Comparison of ENCODE assay signal across 8 cellular contexts in the genomic region with DNA sequence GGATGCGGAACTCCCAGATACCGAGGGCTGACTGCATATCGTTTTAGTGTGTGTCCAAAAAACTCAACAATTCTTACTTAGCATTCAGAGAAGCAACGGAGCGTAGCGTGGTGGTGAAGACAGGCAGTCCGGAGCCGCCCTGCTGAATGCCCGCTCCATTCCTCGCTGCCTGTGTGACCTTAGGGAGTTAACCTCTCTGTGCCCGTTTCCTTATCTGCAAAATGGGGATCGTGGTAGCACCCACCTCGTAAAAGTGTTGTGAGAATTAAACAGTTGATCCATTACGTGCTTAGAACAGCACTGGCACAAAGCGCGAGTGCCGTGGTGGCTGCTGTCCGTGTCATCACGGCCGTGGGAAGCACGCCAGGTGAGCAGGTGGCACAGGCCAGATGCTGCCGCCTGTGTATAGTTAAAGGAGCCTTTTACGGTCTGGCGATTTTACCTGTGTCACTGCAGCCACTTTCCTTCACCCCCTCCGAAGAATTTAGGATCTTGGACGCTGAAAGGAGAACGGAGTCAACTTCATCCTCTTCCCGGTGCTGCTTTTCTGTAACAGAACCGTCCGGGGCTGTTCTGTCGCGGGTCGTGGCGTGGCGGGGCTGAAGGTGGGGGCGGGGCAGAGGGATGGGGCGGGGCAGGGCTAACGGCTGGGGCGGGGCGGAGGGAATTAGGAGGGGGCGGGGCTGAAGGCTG. TPM values are rescaled to one million over a fixed set of nuclear protein-coding genes. Genes with fewer than 3 reads are reported as not detected.
DNase-seq lines count a peak whose midpoint lies in the region; ATAC-seq, FAIRE-seq and TF ChIP-seq lines count a peak whose summit lies in the region.

No MANE protein-coding gene starts in this region.

- H3K27ac Mint-ChIP-seq in brain: peak overlapping the region; percentile 30 to 92 (median 78)

- intact Hi-C loops in sciatic nerve (cut with DNase I): loop anchor here (5.0 kb wide), 1 partner anchor 117 kb away; no protein-coding TSS in a partner anchor

- no peaks in the 10 kb centered on the region for H3K36me3 ChIP-seq in SJSA1
- H3K36me3 ChIP-seq in iPS-18a (ENCODE audit: control insufficient read depth, low read depth, low read length): no peaks in the 10 kb centered on the region

- ATAC-seq in HG03039 (IDR thresholded peaks at IDR 0.05; ENCODE audit: unreplicated experiment) (peak; percentile 8), sciatic nerve (peak; percentile 46)

- H3K9me3 ChIP-seq in SJSA1 (replicated peaks) (peaks cover 4% of the 10 kb centered on the region; the same call in 1 of the 2 replicates), iPS-18a (ENCODE audit: control insufficient read depth, low read depth, low read length) (no peaks in the 10 kb centered on the region)

- H3K4me3 ChIP-seq in SJSA1: peak overlapping the region; percentile 43
- peak overlapping the region; percentile 84 for H3K4me3 ChIP-seq in iPS-18a (ENCODE audit: low read length)

- peak; percentile 32 for DNase-seq in DMS79 treated with DMSO at 0.1 percent for 48 hours (lab: John Stamatoyannopoulos, UW)
- no peak for DNase-seq in DMS79 (lab: John Stamatoyannopoulos, UW)
- DNase-seq in SJSA1 (ENCODE audit: low read depth in 1 of 2, low spot score in 2 of 2): peak in 1 of 2 experiments; percentile 30
- peak; percentile 83 for DNase-seq in sciatic nerve (ENCODE audit: low spot score)
- DNase-seq in frontal cortex (ENCODE audit: low spot score in 2 of 2): no peak

- no peak for TF ChIP-seq CTCF in brain (conservative IDR thresholded peaks at IDR 0.05)

- FAIRE-seq in frontal cortex (lab: Jason Lieb, UNC): no peak

- H3K9me3 Mint-ChIP-seq in brain: peaks cover 0 to 6% (median 0%) of the 10 kb centered on the region in 5 experiments

- H3K27me3 ChIP-seq in SJSA1 (replicated peaks) (peaks cover 15% of the 10 kb centered on the region), iPS-18a (ENCODE audit: control insufficient read depth, insufficient read depth, low read length) (peaks cover 28% of the 10 kb centered on the region)

- H3K4me1 Mint-ChIP-seq in brain: peaks cover 30% of the 10 kb centered on the region

- peaks cover 8% of the 10 kb centered on the region for H3K27me3 Mint-ChIP-seq in brain

- H3K4me3 Mint-ChIP-seq in brain: peak overlapping the region; percentile 86 to 95 (median 88)

- H3K9ac ChIP-seq in iPS-18a (ENCODE audit: low read length): peak overlapping the region; percentile 22

- H3K27ac ChIP-seq in SJSA1 (no peak overlapping the region), iPS-18a (ENCODE audit: low read length) (no peak overlapping the region)

- peaks cover 10% of the 10 kb centered on the region for H3K4me1 ChIP-seq in SJSA1 (replicated peaks)
- H3K4me1 ChIP-seq in iPS-18a (ENCODE audit: control insufficient read depth, low read depth, low read length): peaks cover 6% of the 10 kb centered on the region

- no peaks in the 10 kb centered on the region for H3K36me3 Mint-ChIP-seq in brain

RNA-seq across cellular contexts. Expression of a gene that starts 0.9 kb away (rescaled TPM):
- total RNA-seq in SJSA1 (2014; rRNA removed; shearing (Covaris generic)): 0.19 and 0.71 TPM in 2 replicates
- polyA plus RNA-seq in brain (ENCODE audit: insufficient read depth, low read depth, low replicate concordance): 0.27 TPM
- total RNA-seq in sciatic nerve (0.36 TPM), frontal cortex (0.41 TPM)

RNA-seq across cellular contexts. Expression of a gene that starts 44.9 kb away (rescaled TPM):
- total RNA-seq in SJSA1 (2014; rRNA removed; shearing (Covaris generic)): 17.1 and 32.1 TPM in 2 replicates
- 12.7 TPM for polyA plus RNA-seq in brain (ENCODE audit: insufficient read depth, low read depth, low replicate concordance)
- 38.9 TPM for total RNA-seq in sciatic nerve
- total RNA-seq in frontal cortex: 42.8 TPM

Comparison
In these comparisons a context has a peak if more than half of its experiments do, and no peak if none do; other contexts are left out.
1. DNase-seq: peak in DMS79 treated with DMSO at 0.1 percent for 48 hours (single experiment) and sciatic nerve (single experiment); none in DMS79 (single experiment) and frontal cortex (0 of 2).